Comparison of ENCODE assay signal across 1 cellular context in the genomic region with DNA sequence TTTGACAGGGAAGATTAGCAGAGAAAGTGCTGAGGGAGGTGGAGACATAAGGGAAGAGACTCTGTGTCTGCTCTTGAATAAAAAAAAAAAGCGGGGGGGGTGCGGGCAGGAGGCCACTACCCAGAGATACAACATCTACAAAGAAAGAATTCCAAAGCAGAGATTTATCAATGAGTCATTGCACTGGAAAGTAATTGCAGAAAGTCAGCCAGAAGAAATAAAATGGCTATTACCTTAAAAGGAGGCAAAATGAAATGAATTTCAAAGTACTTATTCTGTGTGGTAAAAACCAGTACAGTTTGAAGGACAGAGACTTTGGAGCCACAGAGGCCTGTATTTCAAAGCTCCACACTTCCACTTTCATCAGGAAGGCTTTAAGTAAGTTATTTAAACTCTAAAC.
TF ChIP-seq lines count a peak whose summit lies in the region.

No MANE protein-coding gene starts in this region.

TF ChIP-seq in IMR-90, 13 proteins besides CTCF, POLR2A, EP300 and RAD21 (continued from another document):
- no peak for TF ChIP-seq ELK1 (IDR thresholded peaks at IDR 0.05; ENCODE audit: borderline replicate concordance, low read depth, low read length)
